ENCODE assay signal across 1 cellular context in genomic region chr4:40196724-40197281, GRCh38.
TF ChIP-seq lines count a peak whose summit lies in the region.

RHOH (plus strand) TSS chr4:40197031; CDS start chr4:40243387, 46,356 bp downstream.

TF ChIP-seq in K562, 482 proteins besides CTCF, POLR2A, EP300 and RAD21 (continued from another document):
- TF ChIP-seq ZNF175 (CRISPR knock-in tag; IDR thresholded peaks at IDR 0.05; ENCODE audit: low read depth), result no peak
- peak; percentile 75; the same call in 1 of the 2 replicates for TF ChIP-seq BACH1 (tag; IDR thresholded peaks at IDR 0.05)
- TF ChIP-seq CSDE1 (IDR thresholded peaks at IDR 0.05), result no peak
- no peak for TF ChIP-seq KLF13 (tag; IDR thresholded peaks at IDR 0.05; ENCODE audit: borderline replicate concordance, low read depth)
- TF ChIP-seq ZNF76 (CRISPR knock-in tag; IDR thresholded peaks at IDR 0.05; ENCODE audit: borderline replicate concordance), result no peak
- 0 out of 2 replicates have a peak, but pooled peaks have one; percentile 70 for TF ChIP-seq BRD4 (IDR thresholded peaks at IDR 0.05)
- TF ChIP-seq SFPQ (IDR thresholded peaks at IDR 0.05; ENCODE audit: low read depth, low read length), result no peak
- peak; percentile 27 for TF ChIP-seq TBP (optimal IDR thresholded peaks at IDR 0.05; ENCODE audit: low read depth, low read length)
- no peak for TF ChIP-seq ZNF347 (CRISPR knock-in tag; IDR thresholded peaks at IDR 0.05; ENCODE audit: low read depth)
- no peak for TF ChIP-seq ZNF121 (CRISPR knock-in tag; conservative IDR thresholded peaks at IDR 0.05)
- peak; percentile 59 for TF ChIP-seq TAF1 (IDR thresholded peaks at IDR 0.05; ENCODE audit: control insufficient read depth, extremely low read depth, insufficient read depth, low read length, severe bottlenecking)
- TF ChIP-seq GABPA (tag; conservative IDR thresholded peaks at IDR 0.05; ENCODE audit: low read depth), result peak; percentile 59
- peak; percentile 27; the same call in 1 of the 2 replicates for TF ChIP-seq MGA (IDR thresholded peaks at IDR 0.05)
- 0 out of 2 replicates have a peak, but pooled peaks have one; percentile 28 for TF ChIP-seq SUPT5H (IDR thresholded peaks at IDR 0.05)
- no peak for TF ChIP-seq ZNF3 (CRISPR knock-in tag; IDR thresholded peaks at IDR 0.05)
- TF ChIP-seq FOXJ2 (tag; IDR thresholded peaks at IDR 0.05), result no peak
- TF ChIP-seq CXXC5 (CRISPR knock-in tag; IDR thresholded peaks at IDR 0.05), result 0 out of 2 replicates have a peak, but pooled peaks have one; percentile 42
- TF ChIP-seq PCBP1 (IDR thresholded peaks at IDR 0.05; ENCODE audit: low read depth, low read length, poor library complexity, severe bottlenecking), result no peak
- TF ChIP-seq RBM15 (IDR thresholded peaks at IDR 0.05; ENCODE audit: insufficient read depth, low read length), result no peak
- no peak; the same call in 1 of the 2 replicates for TF ChIP-seq TEAD4 (IDR thresholded peaks at IDR 0.05; ENCODE audit: low read length)
- TF ChIP-seq TEAD4 (CRISPR knock-in tag; IDR thresholded peaks at IDR 0.05; ENCODE audit: borderline replicate concordance), result no peak
- no peak for TF ChIP-seq ESRRA (IDR thresholded peaks at IDR 0.05; ENCODE audit: borderline replicate concordance, low read depth)
- TF ChIP-seq PTBP1 (IDR thresholded peaks at IDR 0.05; ENCODE audit: low read depth, low read length), result no peak
- TF ChIP-seq CEBPZ (IDR thresholded peaks at IDR 0.05; ENCODE audit: borderline replicate concordance, low read depth, low read length), result no peak
- TF ChIP-seq MEIS2 (IDR thresholded peaks at IDR 0.05; ENCODE audit: partially characterized antibody), result no peak
- TF ChIP-seq KDM5B (IDR thresholded peaks at IDR 0.05; ENCODE audit: insufficient replicate concordance, low read depth, low read length), result no peak
- TF ChIP-seq E2F3 (CRISPR knock-in tag; IDR thresholded peaks at IDR 0.05), result no peak
- no peak for TF ChIP-seq EHMT2 (IDR thresholded peaks at IDR 0.05)
- TF ChIP-seq ZBTB17 (CRISPR knock-in tag; IDR thresholded peaks at IDR 0.05), result 0 out of 2 replicates have a peak, but pooled peaks have one; percentile 17
- peak; percentile 65; the same call in 1 of the 2 replicates for TF ChIP-seq BHLHE40 (IDR thresholded peaks at IDR 0.05; ENCODE audit: low read length)
- TF ChIP-seq ELF4 (CRISPR knock-in tag; IDR thresholded peaks at IDR 0.05), result no peak
- TF ChIP-seq FOXK2 (conservative IDR thresholded peaks at IDR 0.05 in 1 of 2, IDR thresholded peaks at IDR 0.05 in 1 of 2; ENCODE audit: low read depth in 2 of 2), result no peak
- no peak for TF ChIP-seq TEAD2 (tag; IDR thresholded peaks at IDR 0.05)
- TF ChIP-seq TAF9B (IDR thresholded peaks at IDR 0.05; ENCODE audit: partially characterized antibody), result peak; percentile 27
- TF ChIP-seq ZNF263 (CRISPR knock-in tag; IDR thresholded peaks at IDR 0.05; ENCODE audit: borderline replicate concordance), result no peak
- TF ChIP-seq SMAD4 (CRISPR knock-in tag; conservative IDR thresholded peaks at IDR 0.05), result 0 out of 2 replicates have a peak, but pooled peaks have one; percentile 40
- no peak for TF ChIP-seq ZNF431 (CRISPR knock-in tag; IDR thresholded peaks at IDR 0.05)
- TF ChIP-seq HOXB6 (CRISPR knock-in tag; IDR thresholded peaks at IDR 0.05; ENCODE audit: borderline replicate concordance), result no peak
- TF ChIP-seq CREB3L1 (IDR thresholded peaks at IDR 0.05; ENCODE audit: borderline replicate concordance, low read depth), result no peak
- TF ChIP-seq SMAD3 (CRISPR knock-in tag; conservative IDR thresholded peaks at IDR 0.05), result no peak
- TF ChIP-seq ETV1 (tag; conservative IDR thresholded peaks at IDR 0.05; ENCODE audit: low read depth), result peak; percentile 50
- no peak for TF ChIP-seq FOXO4 (CRISPR knock-in tag; IDR thresholded peaks at IDR 0.05)
- 0 out of 2 replicates have a peak, but pooled peaks have one; percentile 40 for TF ChIP-seq ZNF644 (tag; IDR thresholded peaks at IDR 0.05; ENCODE audit: low read depth)
- no peak for TF ChIP-seq ZBTB1 (CRISPR knock-in tag; IDR thresholded peaks at IDR 0.05; ENCODE audit: borderline replicate concordance, low read depth)
